8 cellular contexts compared by ENCODE assay signal in the genomic region with DNA sequence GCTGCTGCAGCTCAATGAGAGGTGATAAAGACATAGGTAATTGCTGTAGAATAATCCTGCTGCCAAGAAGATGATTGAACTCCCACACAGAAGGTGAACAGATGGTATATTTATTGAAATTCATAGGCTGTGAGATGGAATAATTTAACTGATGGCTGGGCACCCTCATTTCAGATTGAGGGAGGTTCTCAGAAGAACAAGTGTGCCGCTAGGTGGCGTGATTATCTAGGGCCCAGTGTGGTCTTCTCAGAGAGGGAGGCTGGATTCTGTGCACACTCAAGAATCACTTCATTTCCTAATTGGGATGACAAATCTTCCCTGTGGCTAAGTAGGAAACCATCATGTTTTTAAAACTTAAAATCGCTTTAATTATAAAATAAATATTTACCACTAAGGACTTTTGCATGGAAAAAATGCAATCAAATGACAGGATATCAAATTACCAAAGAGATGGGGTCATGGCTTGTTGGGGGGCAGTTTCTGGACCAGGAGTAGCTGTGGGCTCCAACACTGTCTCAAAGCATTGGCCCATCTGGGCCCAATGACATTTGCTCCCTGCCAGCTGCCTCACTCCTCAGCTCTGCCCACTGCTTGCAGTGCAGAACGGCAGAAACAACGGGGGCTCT.
DNase-seq lines count a peak whose midpoint lies in the region; ATAC-seq and TF ChIP-seq lines count a peak whose summit lies in the region.

No MANE protein-coding gene starts in this region.

- no peak overlapping the region for H3K27ac Mint-ChIP-seq in activated T-helper 2 cell treated with anti-CD3 and anti-CD28 coated beads, Interferon-gamma antibody, Interleukin-2, Interleukin-4, amounts not matched to agents 10 μg/mL and 5 μg/mL and 100 μg/mL, durations not matched to agents 14 hours and 24 hours and 36 hours

- H3K27me3 ChIP-seq in PC-9 (ENCODE audit: insufficient read depth, low read depth) = no peaks in the 10 kb centered on the region

- no peaks in the 10 kb centered on the region for H3K4me1 ChIP-seq in PC-9 (replicated peaks; ENCODE audit: insufficient read depth)

- peak; percentile 74 for TF ChIP-seq RAD21 in Ishikawa (IDR thresholded peaks at IDR 0.05; ENCODE audit: low read depth)

- H3K4me3 Mint-ChIP-seq in activated T-helper 2 cell treated with anti-CD3 and anti-CD28 coated beads, Interferon-gamma antibody, Interleukin-2, Interleukin-4, amounts not matched to agents 10 μg/mL and 5 μg/mL and 100 μg/mL, durations not matched to agents 14 hours and 24 hours and 36 hours (ENCODE audit: low read depth) = no peak overlapping the region

- no peaks in the 10 kb centered on the region for H4K20me1 ChIP-seq in PC-9 (ENCODE audit: insufficient read depth)

- H3K36me3 ChIP-seq in PC-9 (ENCODE audit: low read depth) = no peaks in the 10 kb centered on the region

- POLR2A ChIA-PET in PC-9 (lab: Charles Lee; ENCODE audit: unreplicated experiment) = no interaction called here

- H2AFZ ChIP-seq in PC-9 = no peak overlapping the region

- H3K4me2 ChIP-seq in PC-9 = no peak overlapping the region

- H3K27me3 Mint-ChIP-seq in activated T-helper 2 cell treated with anti-CD3 and anti-CD28 coated beads, Interferon-gamma antibody, Interleukin-2, Interleukin-4, amounts not matched to agents 10 μg/mL and 5 μg/mL and 100 μg/mL, durations not matched to agents 14 hours and 24 hours and 36 hours (ENCODE audit: low read depth) = peaks cover 35% of the 10 kb centered on the region

- H3K9me3 ChIP-seq in PC-9 (ENCODE audit: insufficient read depth, low read depth) = no peaks in the 10 kb centered on the region

- no peak overlapping the region for H3K4me3 ChIP-seq in PC-9

- no TSS peak for BruUV-seq in PC-9 (replicated peaks; lab: Mats Ljungman, UMichigan)

- TF ChIP-seq CTCF in PC-9 (conservative IDR thresholded peaks at IDR 0.05) = peak; percentile 91

- no peak overlapping the region for H3K27ac ChIP-seq in PC-9

- ATAC-seq in GM19463 (IDR thresholded peaks at IDR 0.05; ENCODE audit: unreplicated experiment) = no peak

- peaks cover 7% of the 10 kb centered on the region for H3F3A ChIP-seq in PC-9 (ENCODE audit: insufficient read depth, low read depth)

- H3K9me2 ChIP-seq in PC-9 (ENCODE audit: insufficient read depth) = no peaks in the 10 kb centered on the region

- H3K9me3 Mint-ChIP-seq in activated T-helper 2 cell treated with anti-CD3 and anti-CD28 coated beads, Interferon-gamma antibody, Interleukin-2, Interleukin-4, amounts not matched to agents 10 μg/mL and 5 μg/mL and 100 μg/mL, durations not matched to agents 14 hours and 24 hours and 36 hours = peaks cover 3% of the 10 kb centered on the region

- H3K79me2 ChIP-seq in PC-9 (ENCODE audit: low read depth) = no peaks in the 10 kb centered on the region

- intact Hi-C loops in PC-9 (cut with micrococcal nuclease; ENCODE audit: unreplicated experiment) = loop anchor here (1.0 kb wide), 1 partner anchor 233 kb away; no protein-coding TSS in a partner anchor
- intact Hi-C loops in activated T-helper 2 cell treated with anti-CD3 and anti-CD28 coated beads, Interferon-gamma antibody, Interleukin-2, Interleukin-4, amounts not matched to agents 10 μg/mL and 5 μg/mL and 100 μg/mL, durations not matched to agents 14 hours and 24 hours and 36 hours (cut with micrococcal nuclease) = loop anchor here (2.0 kb wide), 1 partner anchor 232 kb away; no protein-coding TSS in a partner anchor
- intact Hi-C loops in posterior cingulate gyrus (cut with DNase I) = loop anchor here (5.0 kb wide), 1 partner anchor 223 kb away; no protein-coding TSS in a partner anchor

- DNase-seq in NOMO-1 (lab: John Stamatoyannopoulos, UW; ENCODE audit: unreplicated experiment in 2 of 2) = peak; percentile 27 to 34
- no peak for DNase-seq in NOMO-1 treated with dmso at 0.1 percent for 144 hours (lab: John Stamatoyannopoulos, UW; ENCODE audit: unreplicated experiment)
- peak; percentile 64 to 65 for DNase-seq in PC-9
- DNase-seq in activated T-helper 2 cell treated with anti-CD3 and anti-CD28 coated beads, Interferon-gamma antibody, Interleukin-2, Interleukin-4, amounts not matched to agents 10 μg/mL and 5 μg/mL and 100 μg/mL, durations not matched to agents 14 hours and 24 hours and 36 hours (ENCODE audit: low spot score) = peak; percentile 26
- DNase-seq in germinal center (ENCODE audit: low spot score) = peak; percentile 74
- DNase-seq in posterior cingulate gyrus = peak; percentile 35 to 93 (median 72)

- peaks cover 15% of the 10 kb centered on the region for H3K4me1 Mint-ChIP-seq in activated T-helper 2 cell treated with anti-CD3 and anti-CD28 coated beads, Interferon-gamma antibody, Interleukin-2, Interleukin-4, amounts not matched to agents 10 μg/mL and 5 μg/mL and 100 μg/mL, durations not matched to agents 14 hours and 24 hours and 36 hours (ENCODE audit: low read depth)

- TF ChIP-seq EP300 in Ishikawa (IDR thresholded peaks at IDR 0.05; ENCODE audit: borderline replicate concordance) = no peak

- CTCF ChIA-PET in PC-9 (lab: Charles Lee) = interaction anchor here (1.0 to 1.8 kb wide), 2 partner anchors 230 to 232 kb away, joined by 3 to 15 read pairs; no protein-coding TSS in a partner anchor

- H3K36me3 Mint-ChIP-seq in activated T-helper 2 cell treated with anti-CD3 and anti-CD28 coated beads, Interferon-gamma antibody, Interleukin-2, Interleukin-4, amounts not matched to agents 10 μg/mL and 5 μg/mL and 100 μg/mL, durations not matched to agents 14 hours and 24 hours and 36 hours (ENCODE audit: low read depth) = no peaks in the 10 kb centered on the region

TF ChIP-seq in Ishikawa, 13 proteins besides CTCF, POLR2A, EP300 and RAD21:
- TF ChIP-seq EGR1 (IDR thresholded peaks at IDR 0.05) = no peak
- no peak for TF ChIP-seq TCF12 (IDR thresholded peaks at IDR 0.05; ENCODE audit: low read depth)
- no peak for TF ChIP-seq TAF1 (IDR thresholded peaks at IDR 0.05; ENCODE audit: low read depth)
- no peak for TF ChIP-seq CEBPB (IDR thresholded peaks at IDR 0.05)
- TF ChIP-seq, protein P1, sequence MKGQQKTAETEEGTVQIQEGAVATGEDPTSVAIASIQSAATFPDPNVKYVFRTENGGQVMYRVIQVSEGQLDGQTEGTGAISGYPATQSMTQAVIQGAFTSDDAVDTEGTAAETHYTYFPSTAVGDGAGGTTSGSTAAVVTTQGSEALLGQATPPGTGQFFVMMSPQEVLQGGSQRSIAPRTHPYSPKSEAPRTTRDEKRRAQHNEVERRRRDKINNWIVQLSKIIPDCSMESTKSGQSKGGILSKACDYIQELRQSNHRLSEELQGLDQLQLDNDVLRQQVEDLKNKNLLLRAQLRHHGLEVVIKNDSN (IDR thresholded peaks at IDR 0.05) = no peak
- TF ChIP-seq NFIC (IDR thresholded peaks at IDR 0.05) = no peak
- TF ChIP-seq, protein P2, sequence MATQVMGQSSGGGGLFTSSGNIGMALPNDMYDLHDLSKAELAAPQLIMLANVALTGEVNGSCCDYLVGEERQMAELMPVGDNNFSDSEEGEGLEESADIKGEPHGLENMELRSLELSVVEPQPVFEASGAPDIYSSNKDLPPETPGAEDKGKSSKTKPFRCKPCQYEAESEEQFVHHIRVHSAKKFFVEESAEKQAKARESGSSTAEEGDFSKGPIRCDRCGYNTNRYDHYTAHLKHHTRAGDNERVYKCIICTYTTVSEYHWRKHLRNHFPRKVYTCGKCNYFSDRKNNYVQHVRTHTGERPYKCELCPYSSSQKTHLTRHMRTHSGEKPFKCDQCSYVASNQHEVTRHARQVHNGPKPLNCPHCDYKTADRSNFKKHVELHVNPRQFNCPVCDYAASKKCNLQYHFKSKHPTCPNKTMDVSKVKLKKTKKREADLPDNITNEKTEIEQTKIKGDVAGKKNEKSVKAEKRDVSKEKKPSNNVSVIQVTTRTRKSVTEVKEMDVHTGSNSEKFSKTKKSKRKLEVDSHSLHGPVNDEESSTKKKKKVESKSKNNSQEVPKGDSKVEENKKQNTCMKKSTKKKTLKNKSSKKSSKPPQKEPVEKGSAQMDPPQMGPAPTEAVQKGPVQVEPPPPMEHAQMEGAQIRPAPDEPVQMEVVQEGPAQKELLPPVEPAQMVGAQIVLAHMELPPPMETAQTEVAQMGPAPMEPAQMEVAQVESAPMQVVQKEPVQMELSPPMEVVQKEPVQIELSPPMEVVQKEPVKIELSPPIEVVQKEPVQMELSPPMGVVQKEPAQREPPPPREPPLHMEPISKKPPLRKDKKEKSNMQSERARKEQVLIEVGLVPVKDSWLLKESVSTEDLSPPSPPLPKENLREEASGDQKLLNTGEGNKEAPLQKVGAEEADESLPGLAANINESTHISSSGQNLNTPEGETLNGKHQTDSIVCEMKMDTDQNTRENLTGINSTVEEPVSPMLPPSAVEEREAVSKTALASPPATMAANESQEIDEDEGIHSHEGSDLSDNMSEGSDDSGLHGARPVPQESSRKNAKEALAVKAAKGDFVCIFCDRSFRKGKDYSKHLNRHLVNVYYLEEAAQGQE (IDR thresholded peaks at IDR 0.05; ENCODE audit: low read depth) = no peak
- no peak for TF ChIP-seq CREB1 (IDR thresholded peaks at IDR 0.05; ENCODE audit: low read depth)
- no peak for TF ChIP-seq ZBTB7A (IDR thresholded peaks at IDR 0.05; ENCODE audit: low read depth)
- TF ChIP-seq YY1 (IDR thresholded peaks at IDR 0.05; ENCODE audit: low read depth) = no peak
- no peak for TF ChIP-seq FOXM1 (IDR thresholded peaks at IDR 0.05; ENCODE audit: borderline replicate concordance, low read depth)
- TF ChIP-seq TEAD4 (IDR thresholded peaks at IDR 0.05) = no peak
- TF ChIP-seq, protein P3, sequence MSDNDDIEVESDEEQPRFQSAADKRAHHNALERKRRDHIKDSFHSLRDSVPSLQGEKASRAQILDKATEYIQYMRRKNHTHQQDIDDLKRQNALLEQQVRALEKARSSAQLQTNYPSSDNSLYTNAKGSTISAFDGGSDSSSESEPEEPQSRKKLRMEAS (IDR thresholded peaks at IDR 0.05) = no peak
